Comparison of ENCODE assay signal across 10 cellular contexts in genomic region chr6:22929228-22929627, GRCh38.
DNase-seq lines count a peak whose midpoint lies in the region; ATAC-seq and TF ChIP-seq lines count a peak whose summit lies in the region.
"Had no signal": no experiment of that assay in that cellular context is flagged by ENCODE, and none has a peak within 500 bp of the region (broad histone marks: within the 10 kb centered on the region; RNA-seq: fewer than 3 reads in every experiment).

No MANE protein-coding gene starts in this region.

- H3K27me3 Mint-ChIP-seq in glutamatergic neuron (ENCODE audit: unreplicated experiment) = peaks cover 2% of the 10 kb centered on the region
- H3K27me3 Mint-ChIP-seq in GM23338 (ENCODE audit: insufficient read depth, low read depth, poor library complexity) = no peaks in the 10 kb centered on the region
- H3K27me3 Mint-ChIP-seq in effector memory CD8-positive, alpha-beta T cell = no peaks in the 10 kb centered on the region
- H3K27me3 Mint-ChIP-seq: activated CD4-positive, alpha-beta T cell treated with anti-CD3 and anti-CD28 coated beads, Interleukin-2, amount 10 ng/mL, durations not matched to agents 24 days and 14 days had no signal

- no peak overlapping the region for H3K4me3 Mint-ChIP-seq in glutamatergic neuron (ENCODE audit: unreplicated experiment)
- H3K4me3 Mint-ChIP-seq in GM23338 = no peak overlapping the region
- H3K4me3 Mint-ChIP-seq in effector memory CD8-positive, alpha-beta T cell = no peak overlapping the region
- H3K4me3 Mint-ChIP-seq: activated CD4-positive, alpha-beta T cell treated with anti-CD3 and anti-CD28 coated beads, Interleukin-2, amount 10 ng/mL, durations not matched to agents 24 days and 14 days had no signal

- H3K4me2 ChIP-seq in GM23338 = no peak overlapping the region

- no peak overlapping the region for H2AFZ ChIP-seq in GM23338

- H3K4me1 Mint-ChIP-seq in glutamatergic neuron (ENCODE audit: low read depth, unreplicated experiment) = peaks cover 42% of the 10 kb centered on the region
- peaks cover 36% of the 10 kb centered on the region for H3K4me1 Mint-ChIP-seq in GM23338
- H3K4me1 Mint-ChIP-seq in effector memory CD8-positive, alpha-beta T cell (ENCODE audit: low read depth in 2 of 2) = no peaks in the 10 kb centered on the region
- H3K4me1 Mint-ChIP-seq: activated CD4-positive, alpha-beta T cell treated with anti-CD3 and anti-CD28 coated beads, Interleukin-2, amount 10 ng/mL, durations not matched to agents 24 days and 14 days had no signal

- H3F3A ChIP-seq in GM23338 (replicated peaks; ENCODE audit: low read depth) = 0 out of 2 replicates have a peak, but pooled peaks cover 3% of the 10 kb centered on the region

- H3K79me2 ChIP-seq in GM23338 (replicated peaks; ENCODE audit: insufficient read depth) = no peaks in the 10 kb centered on the region

- peak; percentile 58 for ATAC-seq in GM18870 (IDR thresholded peaks at IDR 0.05; ENCODE audit: unreplicated experiment)
- ATAC-seq in SK-N-SH treated with all-trans-retinoic acid at 6 μM for 48 hours = peak; percentile 49
- ATAC-seq in GM23338 = no peak
- no peak for ATAC-seq in esophagus mucosa
- no peak for ATAC-seq in effector memory CD8-positive, alpha-beta T cell (replicated peaks)

- H3K27ac Mint-ChIP-seq in glutamatergic neuron (ENCODE audit: unreplicated experiment) (peak overlapping the region; percentile 3), GM23338 (no peak overlapping the region)
- H3K27ac Mint-ChIP-seq in effector memory CD8-positive, alpha-beta T cell = no peak overlapping the region
- H3K27ac Mint-ChIP-seq: activated CD4-positive, alpha-beta T cell treated with anti-CD3 and anti-CD28 coated beads, Interleukin-2, amount 10 ng/mL, durations not matched to agents 24 days and 14 days had no signal

- peak; percentile 36 for DNase-seq in AG10803 (ENCODE audit: low read depth)
- DNase-seq in glutamatergic neuron = no peak
- no peak for DNase-seq in GM23338 (ENCODE audit: low spot score)
- no peak for DNase-seq in NCI-H2081 (lab: John Stamatoyannopoulos, UW)
- no peak for DNase-seq in effector memory CD8-positive, alpha-beta T cell
- DNase-seq: activated CD4-positive, alpha-beta T cell treated with anti-CD3 and anti-CD28 coated beads, Interleukin-2, amount 10 ng/mL, durations not matched to agents 24 days and 14 days; activated naive CD4-positive, alpha-beta T cell treated with Interleukin-2 at 50 U/mL for 16 hours had no signal

- TF ChIP-seq CTCF in AG10803 (conservative IDR thresholded peaks at IDR 0.05; ENCODE audit: low read length) = no peak
- no peak for TF ChIP-seq CTCF in glutamatergic neuron (IDR thresholded peaks at IDR 0.05; ENCODE audit: partially characterized antibody, unreplicated experiment)
- no peak for TF ChIP-seq CTCF in GM23338 (conservative IDR thresholded peaks at IDR 0.05; ENCODE audit: low read depth in 2 of 2)

- H3K36me3 ChIP-seq in GM23338 (ENCODE audit: insufficient read depth) = no peaks in the 10 kb centered on the region

- no peak overlapping the region for H3K4me3 ChIP-seq in AG10803 (ENCODE audit: low read length)
- no peak overlapping the region for H3K4me3 ChIP-seq in GM23338

- no peaks in the 10 kb centered on the region for H3K27me3 ChIP-seq in GM23338 (ENCODE audit: insufficient read depth)

- no peak overlapping the region for H3K27ac ChIP-seq in GM23338 (ENCODE audit: low read depth)

- peaks cover 15% of the 10 kb centered on the region for H3K4me1 ChIP-seq in GM23338 (ENCODE audit: insufficient read depth)

- no peaks in the 10 kb centered on the region for H4K20me1 ChIP-seq in GM23338 (replicated peaks; ENCODE audit: insufficient read depth)

- no peaks in the 10 kb centered on the region for H3K9me2 ChIP-seq in GM23338 (ENCODE audit: insufficient read depth)

- H3K9me3 Mint-ChIP-seq in glutamatergic neuron (ENCODE audit: unreplicated experiment) (no peaks in the 10 kb centered on the region), GM23338 (no peaks in the 10 kb centered on the region)
- H3K9me3 Mint-ChIP-seq in effector memory CD8-positive, alpha-beta T cell = peaks cover 2 to 7% of the 10 kb centered on the region in 2 donors
- H3K9me3 Mint-ChIP-seq: activated CD4-positive, alpha-beta T cell treated with anti-CD3 and anti-CD28 coated beads, Interleukin-2, amount 10 ng/mL, durations not matched to agents 24 days and 14 days had no signal

- H3K36me3 Mint-ChIP-seq in glutamatergic neuron (ENCODE audit: unreplicated experiment) = no peaks in the 10 kb centered on the region
- H3K36me3 Mint-ChIP-seq in GM23338 (ENCODE audit: low read depth) = no peaks in the 10 kb centered on the region
- H3K36me3 Mint-ChIP-seq in effector memory CD8-positive, alpha-beta T cell (ENCODE audit: insufficient read depth) = peaks cover 2% of the 10 kb centered on the region

TF ChIP-seq in SK-N-SH treated with all-trans-retinoic acid at 6 μM for 48 hours, 23 proteins besides CTCF, POLR2A, EP300 and RAD21:
- TF ChIP-seq RARB (CRISPR knock-in tag; IDR thresholded peaks at IDR 0.05) (no peak), CREB5 (CRISPR knock-in tag; IDR thresholded peaks at IDR 0.05; ENCODE audit: low read depth) (peak; percentile 54; the same call in 1 of the 2 replicates), SNAI2 (CRISPR knock-in tag; IDR thresholded peaks at IDR 0.05) (no peak), ZFP30 (CRISPR knock-in tag; IDR thresholded peaks at IDR 0.05) (no peak), ZNF565 (CRISPR knock-in tag; conservative IDR thresholded peaks at IDR 0.05; ENCODE audit: low read depth) (no peak), TOX (CRISPR knock-in tag; IDR thresholded peaks at IDR 0.05; ENCODE audit: borderline replicate concordance) (no peak), ISL1 (CRISPR knock-in tag; IDR thresholded peaks at IDR 0.05) (0 out of 2 replicates have a peak, but pooled peaks have one; percentile 15), OSR1 (CRISPR knock-in tag; IDR thresholded peaks at IDR 0.05) (no peak)

TF ChIP-seq in GM23338, 12 proteins besides CTCF, POLR2A, EP300 and RAD21:
- TF ChIP-seq ZNF114 (CRISPR knock-in tag; IDR thresholded peaks at IDR 0.05) (no peak), REST (IDR thresholded peaks at IDR 0.05; ENCODE audit: unreplicated experiment) (no peak), ETS1 (IDR thresholded peaks at IDR 0.05) (no peak), POLR2AphosphoS5 (IDR thresholded peaks at IDR 0.05; ENCODE audit: low read depth) (no peak)

Comparison
In these comparisons a context has a peak if more than half of its experiments do, and no peak if none do; other contexts are left out.
1. ATAC-seq: peak in GM18870 (single experiment) and SK-N-SH treated with all-trans-retinoic acid at 6 μM for 48 hours (single experiment); none in GM23338 (single experiment), esophagus mucosa (single experiment) and effector memory CD8-positive, alpha-beta T cell (single experiment).